19 cellular contexts compared by ENCODE assay signal in genomic region chr3:110478377-110479054, GRCh38.
DNase-seq lines count a peak whose midpoint lies in the region; ATAC-seq, FAIRE-seq and TF ChIP-seq lines count a peak whose summit lies in the region.
"Had no signal": no experiment of that assay in that cellular context is flagged by ENCODE, and none has a peak within 500 bp of the region (broad histone marks: within the 10 kb centered on the region; RNA-seq: fewer than 3 reads in every experiment).

No MANE protein-coding gene starts in this region.

- no peak overlapping the region for H3K4me3 ChIP-seq in PC-9
- H3K4me3 ChIP-seq in bronchial epithelial cell (ENCODE audit: low read depth, low read length) = no peak overlapping the region
- H3K4me3 ChIP-seq: BLaER1, GM23248 had no signal

- TF ChIP-seq CTCF in PC-9 (conservative IDR thresholded peaks at IDR 0.05) = no peak
- TF ChIP-seq CTCF in bronchial epithelial cell (IDR thresholded peaks at IDR 0.05; ENCODE audit: insufficient read depth, low read length, severe bottlenecking) = no peak

- 0 out of 2 replicates have a peak overlapping the region, but pooled peaks have one; percentile 4 for H2AFZ ChIP-seq in PC-9
- H2AFZ ChIP-seq: GM23248 had no signal

- POLR2A ChIA-PET in PC-9 (lab: Charles Lee; ENCODE audit: unreplicated experiment) = no interaction called here

- H3F3A ChIP-seq in PC-9 (ENCODE audit: insufficient read depth, low read depth) = no peaks in the 10 kb centered on the region

- H3K4me1 ChIP-seq in PC-9 (replicated peaks; ENCODE audit: insufficient read depth) = no peaks in the 10 kb centered on the region
- H3K4me1 ChIP-seq: BLaER1 had no signal

- intact Hi-C loops in PC-9 (cut with micrococcal nuclease; ENCODE audit: unreplicated experiment) = no loop called here

- DNase-seq in DMS53 treated with DMSO at 0.1 percent for 48 hours (lab: John Stamatoyannopoulos, UW; ENCODE audit: unreplicated experiment) = peak; percentile 16
- DNase-seq in PC-9 = no peak
- DNase-seq in bronchial epithelial cell (ENCODE audit: low read depth) = peak; percentile 57
- DNase-seq in urothelium cell line (ENCODE audit: low spot score) = no peak
- no peak for DNase-seq in activated naive CD4-positive, alpha-beta T cell treated with Interleukin-2 at 50 U/mL for 16 hours
- DNase-seq: Caco-2; CD4-positive, CD25-positive, alpha-beta regulatory T cell; CD8-positive, alpha-beta T cell; DMS153; DMS79 treated with DMSO at 0.1 percent for 48 hours; GF-D8; GM23248; H7; HFFc6 had no signal

- H4K20me1 ChIP-seq in PC-9 (ENCODE audit: insufficient read depth) = no peaks in the 10 kb centered on the region
- H4K20me1 ChIP-seq: BLaER1 had no signal

- BruUV-seq in PC-9 (replicated peaks; lab: Mats Ljungman, UMichigan) = no TSS peak

- FAIRE-seq in bronchial epithelial cell (lab: Jason Lieb, UNC) = no peak
- FAIRE-seq in urothelium cell line (lab: Jason Lieb, UNC) = no peak
- FAIRE-seq: GM12891, H1 had no signal

- H3K9me3 ChIP-seq in PC-9 (ENCODE audit: insufficient read depth, low read depth) = no peaks in the 10 kb centered on the region
- H3K9me3 ChIP-seq: BLaER1, Caco-2 had no signal

- CTCF ChIA-PET in PC-9 (lab: Charles Lee) = no interaction called here

- H3K27me3 ChIP-seq in PC-9 (ENCODE audit: insufficient read depth, low read depth) = no peaks in the 10 kb centered on the region
- H3K27me3 ChIP-seq in bronchial epithelial cell (ENCODE audit: control insufficient read depth, insufficient read depth, low read length) = no peaks in the 10 kb centered on the region
- H3K27me3 ChIP-seq: BLaER1 had no signal

- no peak overlapping the region for H3K4me2 ChIP-seq in PC-9
- H3K4me2 ChIP-seq: BLaER1 had no signal

- H3K9me2 ChIP-seq in PC-9 (ENCODE audit: insufficient read depth) = no peaks in the 10 kb centered on the region

- H3K36me3 ChIP-seq in PC-9 (ENCODE audit: low read depth) (no peaks in the 10 kb centered on the region), bronchial epithelial cell (ENCODE audit: control insufficient read depth, insufficient read depth, low read length) (no peaks in the 10 kb centered on the region)
- H3K36me3 ChIP-seq: BLaER1 had no signal

- H3K79me2 ChIP-seq in PC-9 (ENCODE audit: low read depth) = no peaks in the 10 kb centered on the region

- H3K27ac ChIP-seq in PC-9 = no peak overlapping the region
- H3K27ac ChIP-seq: BLaER1, C4-2B, GM23248 had no signal

- ATAC-seq in esophagus mucosa = no peak
- ATAC-seq: CD8-positive, alpha-beta T cell had no signal

Comparison
In these comparisons a context has a peak if more than half of its experiments do, and no peak if none do; other contexts are left out.
1. DNase-seq: peak in DMS53 treated with DMSO at 0.1 percent for 48 hours (single experiment) and bronchial epithelial cell (single experiment); none in PC-9 (0 of 2), urothelium cell line (single experiment) and activated naive CD4-positive, alpha-beta T cell treated with Interleukin-2 at 50 U/mL for 16 hours (single experiment).